ENCODE assay signal across 24 cellular contexts in the genomic region with DNA sequence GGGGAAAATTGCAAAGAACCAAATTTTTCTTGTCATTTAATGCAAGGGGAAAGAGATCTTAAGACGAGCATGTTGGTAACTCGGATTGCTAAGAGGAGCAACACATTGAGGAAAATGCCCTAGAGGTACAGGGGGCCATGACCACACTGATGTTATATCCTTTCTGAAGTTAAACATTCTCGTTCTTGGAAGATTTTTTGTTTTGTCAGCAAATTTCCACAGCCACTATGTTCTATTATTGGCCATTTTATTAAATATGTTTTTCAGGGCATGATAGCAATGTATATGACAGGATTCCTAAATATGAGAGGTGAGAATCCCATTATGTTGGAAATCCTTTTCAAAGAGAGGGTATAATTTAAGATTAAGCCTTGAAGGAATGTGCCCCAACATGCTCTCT.
"Had no signal": no experiment of that assay in that cellular context is flagged by ENCODE, and none has a peak within 500 bp of the region (broad histone marks: within the 10 kb centered on the region; RNA-seq: fewer than 3 reads in every experiment).

No MANE protein-coding gene starts in this region.

- FAIRE-seq: colon, endothelial cell of umbilical vein, islet of Langerhans, keratinocyte had no signal

- H3K27ac Mint-ChIP-seq: memory B cell had no signal

- ATAC-seq: gastrocnemius medialis, heart right ventricle, left cardiac atrium, left lung, left ventricle myocardium superior, lower lobe of right lung had no signal

- H3K9me3 Mint-ChIP-seq: memory B cell had no signal

- H3K4me3 ChIP-seq: coronary artery, dorsolateral prefrontal cortex, esophagus squamous epithelium, gastrocnemius medialis, heart right ventricle, left lung, lower lobe of right lung had no signal

- H3K36me3 ChIP-seq: esophagus squamous epithelium, gastrocnemius medialis, heart right ventricle, left lung, lower lobe of right lung had no signal

- H3K9me3 ChIP-seq: esophagus squamous epithelium, gastrocnemius medialis, heart right ventricle, left lung, lower lobe of right lung had no signal

- H3K27ac ChIP-seq: coronary artery, esophagus squamous epithelium, gastrocnemius medialis, heart right ventricle, left lung, lower lobe of right lung had no signal

- DNase-seq: dermis blood vessel endothelial cell; dorsolateral prefrontal cortex; effector CD4-positive, alpha-beta T cell; effector memory CD4-positive, alpha-beta T cell; esophagus squamous epithelium; foreskin fibroblast; foreskin melanocyte; gastrocnemius medialis; glutamatergic neuron; head of caudate nucleus; heart right ventricle; hippocampal formation; left cardiac atrium; left lung; left ventricle myocardium superior; lower lobe of right lung; mesendoderm; midbrain had no signal

- H3K4me1 ChIP-seq: gastrocnemius medialis, left lung, lower lobe of right lung had no signal

- H3K27me3 ChIP-seq: dorsolateral prefrontal cortex, esophagus squamous epithelium, gastrocnemius medialis, heart right ventricle, left lung had no signal

- H3K36me3 Mint-ChIP-seq: memory B cell had no signal

- H3K4me3 Mint-ChIP-seq: memory B cell had no signal
